Comparison of ENCODE assay signal across 18 cellular contexts in genomic region chr13:39510296-39510695, GRCh38.
DNase-seq lines count a peak whose midpoint lies in the region; ATAC-seq and TF ChIP-seq lines count a peak whose summit lies in the region.
"Had no signal": no experiment of that assay in that cellular context is flagged by ENCODE, and none has a peak within 500 bp of the region (broad histone marks: within the 10 kb centered on the region; RNA-seq: fewer than 3 reads in every experiment).

No MANE protein-coding gene starts in this region.

- DNase-seq in DMS 273 (lab: John Stamatoyannopoulos, UW; ENCODE audit: unreplicated experiment) (peak; percentile 48), DMS 273 treated with DMSO at 0.1 percent for 48 hours (lab: John Stamatoyannopoulos, UW) (no peak), NCI-H1417 treated with DMSO at 0.1 percent for 48 hours (lab: John Stamatoyannopoulos, UW) (peak; percentile 74), left kidney (ENCODE audit: low read depth, low spot score) (peak; percentile 14), lower lobe of right lung (no peak), NCI-H510A (lab: John Stamatoyannopoulos, UW) (no peak)
- DNase-seq in naive thymus-derived CD4-positive, alpha-beta T cell, result no peak
- DNase-seq: IMR-90; PC-3; stimulated activated CD8-positive, alpha-beta memory T cell treated with anti-CD3 and anti-CD28 coated beads, Interleukin-4, amount 100 ng/mL, for 48 hours had no signal

- no peak overlapping the region for H3K27ac Mint-ChIP-seq in naive thymus-derived CD4-positive, alpha-beta T cell
- H3K27ac Mint-ChIP-seq: activated T-helper 17 cell treated with anti-CD3 and anti-CD28 coated beads, Interleukin-2, amount 50 U/mL, for 72 hours; mesothelial cell of epicardium had no signal

- peak; percentile 87 for ATAC-seq in HG02642 (IDR thresholded peaks at IDR 0.05; ENCODE audit: poor library complexity, unreplicated experiment)
- ATAC-seq in naive thymus-derived CD4-positive, alpha-beta T cell, result no peak
- no peak for ATAC-seq in lower lobe of right lung
- ATAC-seq: activated T-helper 17 cell treated with anti-CD3 and anti-CD28 coated beads, Interleukin-2, amount 50 U/mL, for 72 hours; PC-3; sciatic nerve had no signal

- H3K36me3 ChIP-seq in naive thymus-derived CD4-positive, alpha-beta T cell (ENCODE audit: control insufficient read depth in 2 of 3, insufficient read depth in 3 of 3, low read length in 3 of 3), result no peaks in the 10 kb centered on the region
- no peaks in the 10 kb centered on the region for H3K36me3 ChIP-seq in lower lobe of right lung
- H3K36me3 ChIP-seq: HAP-1 had no signal

- H3K27me3 ChIP-seq in naive thymus-derived CD4-positive, alpha-beta T cell (ENCODE audit: control insufficient read depth in 2 of 2, insufficient read depth in 2 of 2, low read length in 2 of 2), result no peaks in the 10 kb centered on the region
- H3K27me3 ChIP-seq in lower lobe of right lung (ENCODE audit: low read depth), result no peaks in the 10 kb centered on the region

- H3K4me3 ChIP-seq in naive thymus-derived CD4-positive, alpha-beta T cell (ENCODE audit: low read length), result no peak overlapping the region
- no peak overlapping the region for H3K4me3 ChIP-seq in lower lobe of right lung
- H3K4me3 ChIP-seq: coronary artery, HAP-1 had no signal

- no peaks in the 10 kb centered on the region for H3K36me3 Mint-ChIP-seq in naive thymus-derived CD4-positive, alpha-beta T cell

- H3K9me3 Mint-ChIP-seq in naive thymus-derived CD4-positive, alpha-beta T cell, result peaks cover 0 to 2% (median 0%) of the 10 kb centered on the region in 11 donors
- H3K9me3 Mint-ChIP-seq: activated T-helper 17 cell treated with anti-CD3 and anti-CD28 coated beads, Interleukin-2, amount 50 U/mL, for 72 hours; mesothelial cell of epicardium had no signal

- H3K9me3 ChIP-seq in naive thymus-derived CD4-positive, alpha-beta T cell (ENCODE audit: control insufficient read depth in 2 of 3, low read length in 3 of 3), result no peaks in the 10 kb centered on the region
- no peaks in the 10 kb centered on the region for H3K9me3 ChIP-seq in lower lobe of right lung
- H3K9me3 ChIP-seq: HAP-1 had no signal

- intact Hi-C loops in naive thymus-derived CD4-positive, alpha-beta T cell (cut with micrococcal nuclease), result no loop called here
- intact Hi-C loops in lower lobe of right lung (cut with DNase I), result no loop called here

- no peak for TF ChIP-seq CTCF in lower lobe of right lung (IDR thresholded peaks at IDR 0.05)

- POLR2A ChIA-PET in naive thymus-derived CD4-positive, alpha-beta T cell (lab: Charles Lee), result no interaction called here

- no peak overlapping the region for H3K4me3 Mint-ChIP-seq in naive thymus-derived CD4-positive, alpha-beta T cell
- H3K4me3 Mint-ChIP-seq: activated T-helper 17 cell treated with anti-CD3 and anti-CD28 coated beads, Interleukin-2, amount 50 U/mL, for 72 hours; mesothelial cell of epicardium had no signal

- H3K27ac ChIP-seq in naive thymus-derived CD4-positive, alpha-beta T cell (ENCODE audit: low read depth, low read length), result no peak overlapping the region
- H3K27ac ChIP-seq in lower lobe of right lung, result no peak overlapping the region
- H3K27ac ChIP-seq: 22Rv1, coronary artery, VCaP had no signal

- H3K27me3 Mint-ChIP-seq in naive thymus-derived CD4-positive, alpha-beta T cell, result peaks cover 7 to 31% (median 20%) of the 10 kb centered on the region in 5 donors

- CTCF ChIA-PET in naive thymus-derived CD4-positive, alpha-beta T cell (lab: Charles Lee), result no interaction called here

- H3K4me1 Mint-ChIP-seq in naive thymus-derived CD4-positive, alpha-beta T cell, result peaks cover 0 to 2% (median 0%) of the 10 kb centered on the region in 7 donors
- H3K4me1 Mint-ChIP-seq: activated T-helper 17 cell treated with anti-CD3 and anti-CD28 coated beads, Interleukin-2, amount 50 U/mL, for 72 hours had no signal

- no peaks in the 10 kb centered on the region for H3K4me1 ChIP-seq in naive thymus-derived CD4-positive, alpha-beta T cell (ENCODE audit: control insufficient read depth in 2 of 2, insufficient read depth in 2 of 2, low read length in 2 of 2)
- H3K4me1 ChIP-seq in lower lobe of right lung, result peaks cover 12% of the 10 kb centered on the region

Comparison
In these comparisons a context has a peak if more than half of its experiments do, and no peak if none do; other contexts are left out.
1. DNase-seq: peak in DMS 273 (single experiment), NCI-H1417 treated with DMSO at 0.1 percent for 48 hours (single experiment) and left kidney (single experiment); none in DMS 273 treated with DMSO at 0.1 percent for 48 hours (single experiment), naive thymus-derived CD4-positive, alpha-beta T cell (0 of 9), lower lobe of right lung (single experiment) and NCI-H510A (single experiment).